Comparison of ENCODE assay signal across 20 cellular contexts in genomic region chr5:35773936-35774335, GRCh38.
A peak's percentile ranks its signal among the peaks of the same experiment; 100 is the strongest.
DNase-seq lines count a peak whose midpoint lies in the region; ATAC-seq, FAIRE-seq and TF ChIP-seq lines count a peak whose summit lies in the region.
"Had no signal": no experiment of that assay in that cellular context is flagged by ENCODE, and none has a peak within 500 bp of the region (broad histone marks: within the 10 kb centered on the region; RNA-seq: fewer than 3 reads in every experiment).

No MANE protein-coding gene starts in this region.

- BruUV-seq in Caco-2 (replicated peaks; lab: Mats Ljungman, UMichigan) = no TSS peak

- no peak overlapping the region for H2BK5ac ChIP-seq in mesenchymal stem cell (ENCODE audit: low read depth, low read length, poor library complexity, severe bottlenecking)

- no peak overlapping the region for H3K14ac ChIP-seq in mesenchymal stem cell (ENCODE audit: low read length in 2 of 2)

- no peak overlapping the region for H3K4me2 ChIP-seq in mesenchymal stem cell (ENCODE audit: low read length, poor library complexity, severe bottlenecking)
- H3K4me2 ChIP-seq: neural progenitor cell had no signal

- H2AK5ac ChIP-seq in mesenchymal stem cell (ENCODE audit: low read length, severe bottlenecking) = no peak overlapping the region

- peaks cover 54% of the 10 kb centered on the region for H3K4me1 Mint-ChIP-seq in activated T-cell treated with anti-CD3 and anti-CD28 coated beads, Interleukin-2, amount 50 U/mL, for 4 hours (ENCODE audit: low read depth)
- H3K4me1 Mint-ChIP-seq in activated naive CD8-positive, alpha-beta T cell treated with anti-CD3 and anti-CD28 coated beads for 36 hours = peaks cover 57% of the 10 kb centered on the region
- H3K4me1 Mint-ChIP-seq in Caco-2 (ENCODE audit: low read depth, unreplicated experiment) = no peaks in the 10 kb centered on the region
- H3K4me1 Mint-ChIP-seq: mesothelial cell of epicardium had no signal

- H3K23ac ChIP-seq in mesenchymal stem cell (ENCODE audit: low read length in 2 of 2) = no peak overlapping the region

- 85% methylated on average over 3 of the region's 5 CpGs for WGBS in mesenchymal stem cell

- H3K9me3 Mint-ChIP-seq in activated T-cell treated with anti-CD3 and anti-CD28 coated beads, Interleukin-2, amount 50 U/mL, for 4 hours = no peaks in the 10 kb centered on the region
- peaks cover 2% of the 10 kb centered on the region for H3K9me3 Mint-ChIP-seq in activated naive CD8-positive, alpha-beta T cell treated with anti-CD3 and anti-CD28 coated beads for 36 hours
- no peaks in the 10 kb centered on the region for H3K9me3 Mint-ChIP-seq in Caco-2 (ENCODE audit: unreplicated experiment)
- H3K9me3 Mint-ChIP-seq: mesothelial cell of epicardium, neural progenitor cell had no signal

- no peaks in the 10 kb centered on the region for H3K79me1 ChIP-seq in mesenchymal stem cell (replicated peaks; ENCODE audit: low read length, poor library complexity, severe bottlenecking)

- H3K4me1 ChIP-seq in mesenchymal stem cell (ENCODE audit: control insufficient read depth, insufficient read depth, low read depth, low read length) (no peaks in the 10 kb centered on the region), Caco-2 (no peaks in the 10 kb centered on the region)
- H3K4me1 ChIP-seq: transverse colon had no signal

- DNase-seq in activated T-cell treated with anti-CD3 and anti-CD28 coated beads, Interleukin-2, amount 50 U/mL, for 4 hours = no peak
- DNase-seq in activated T-cell treated with anti-CD3 and anti-CD28 coated beads for 4 hours (no peak), HTR-8/SVneo (ENCODE audit: insufficient read length, low spot score) (no peak), mesenchymal stem cell (peak; percentile 6), Caco-2 (no peak), NCI-H82 (lab: John Stamatoyannopoulos, UW) (no peak)
- no peak for DNase-seq in activated naive CD8-positive, alpha-beta T cell treated with anti-CD3 and anti-CD28 coated beads for 36 hours
- no peak for DNase-seq in stimulated activated naive CD4-positive, alpha-beta T cell (lab: John Stamatoyannopoulos, UW)
- DNase-seq: activated effector memory CD4-positive, alpha-beta T cell treated with Interleukin-2 at 50 U/mL for 16 hours; DMS 273 treated with DMSO at 0.1 percent for 48 hours; effector memory CD4-positive, alpha-beta T cell; glutamatergic neuron; islet precursor cell; NCI-H2029; NCI-H526 treated with DMSO at 0.1 percent for 48 hours; stimulated activated CD8-positive, alpha-beta memory T cell treated with anti-CD3 and anti-CD28 coated beads, Interleukin-4, amount 100 ng/mL, for 48 hours; SW 1271; transverse colon had no signal

- no peak overlapping the region for H3K18ac ChIP-seq in mesenchymal stem cell (ENCODE audit: low read depth in 1 of 2, low read length in 2 of 2)

- H3K36me3 ChIP-seq in mesenchymal stem cell (ENCODE audit: control insufficient read depth in 1 of 2, insufficient read depth in 2 of 2, low read depth in 1 of 2, low read length in 2 of 2) (no peaks in the 10 kb centered on the region), Caco-2 (ENCODE audit: control insufficient read depth, insufficient read depth, low read length) (no peaks in the 10 kb centered on the region)
- H3K36me3 ChIP-seq: neural progenitor cell, transverse colon had no signal

- peak; percentile 44 for FAIRE-seq in HTR-8/SVneo (lab: Jason Lieb, UNC)

- H3K27ac ChIP-seq in mesenchymal stem cell (ENCODE audit: low read length, poor library complexity, severe bottlenecking) = no peak overlapping the region
- H3K27ac ChIP-seq: neural progenitor cell, transverse colon had no signal

- no peak overlapping the region for H4K8ac ChIP-seq in mesenchymal stem cell (ENCODE audit: low read length)

- H3K4ac ChIP-seq in mesenchymal stem cell (ENCODE audit: low read depth in 1 of 2, low read length in 2 of 2) = no peak overlapping the region

- POLR2A ChIA-PET in Caco-2 (lab: Charles Lee) = no interaction called here

- CTCF ChIA-PET in Caco-2 (lab: Charles Lee) = no interaction called here

- no peak overlapping the region for H2AFZ ChIP-seq in mesenchymal stem cell (ENCODE audit: low read depth, low read length)
- H2AFZ ChIP-seq: neural progenitor cell had no signal

- H3K4me3 Mint-ChIP-seq in activated T-cell treated with anti-CD3 and anti-CD28 coated beads, Interleukin-2, amount 50 U/mL, for 4 hours = no peak overlapping the region
- H3K4me3 Mint-ChIP-seq in activated naive CD8-positive, alpha-beta T cell treated with anti-CD3 and anti-CD28 coated beads for 36 hours = no peak overlapping the region
- H3K4me3 Mint-ChIP-seq in Caco-2 (ENCODE audit: unreplicated experiment) = no peak overlapping the region
- H3K4me3 Mint-ChIP-seq: mesothelial cell of epicardium, neural progenitor cell had no signal

- no peak overlapping the region for H2BK15ac ChIP-seq in mesenchymal stem cell (ENCODE audit: low read depth, poor library complexity, severe bottlenecking)

- TF ChIP-seq CTCF in Caco-2 (IDR thresholded peaks at IDR 0.05; ENCODE audit: insufficient read depth in 1 of 2, low read depth in 1 of 2, low read length in 1 of 2, severe bottlenecking in 1 of 2, unreplicated experiment in 1 of 2) = no peak

- H3K27me3 Mint-ChIP-seq in activated T-cell treated with anti-CD3 and anti-CD28 coated beads, Interleukin-2, amount 50 U/mL, for 4 hours (ENCODE audit: low read depth) = no peaks in the 10 kb centered on the region
- no peaks in the 10 kb centered on the region for H3K27me3 Mint-ChIP-seq in activated naive CD8-positive, alpha-beta T cell treated with anti-CD3 and anti-CD28 coated beads for 36 hours
- H3K27me3 Mint-ChIP-seq in Caco-2 (ENCODE audit: insufficient read depth, unreplicated experiment) = peaks cover 14% of the 10 kb centered on the region

- H2BK120ac ChIP-seq in mesenchymal stem cell (ENCODE audit: low read depth, low read length) = no peak overlapping the region

- H3K36me3 Mint-ChIP-seq in activated T-cell treated with anti-CD3 and anti-CD28 coated beads, Interleukin-2, amount 50 U/mL, for 4 hours (ENCODE audit: insufficient read depth) = peaks cover 5% of the 10 kb centered on the region
- H3K36me3 Mint-ChIP-seq in activated naive CD8-positive, alpha-beta T cell treated with anti-CD3 and anti-CD28 coated beads for 36 hours = peaks cover 15% of the 10 kb centered on the region
- H3K36me3 Mint-ChIP-seq in Caco-2 (ENCODE audit: insufficient read depth, unreplicated experiment) = no peaks in the 10 kb centered on the region
- H3K36me3 Mint-ChIP-seq: mesothelial cell of epicardium, neural progenitor cell had no signal

- no peak overlapping the region for H4K91ac ChIP-seq in mesenchymal stem cell (ENCODE audit: low read length)

- peak overlapping the region; percentile 62 for H3K27ac Mint-ChIP-seq in activated naive CD8-positive, alpha-beta T cell treated with anti-CD3 and anti-CD28 coated beads for 36 hours
- H3K27ac Mint-ChIP-seq in Caco-2 (ENCODE audit: unreplicated experiment) = no peak overlapping the region
- H3K27ac Mint-ChIP-seq: mesothelial cell of epicardium, neural progenitor cell had no signal

- peak; percentile 88 to 90 for ATAC-seq in activated T-cell treated with anti-CD3 and anti-CD28 coated beads, Interleukin-2, amount 50 U/mL, for 4 hours

- no peak overlapping the region for H3K9ac ChIP-seq in mesenchymal stem cell (ENCODE audit: low read length)
- H3K9ac ChIP-seq: neural progenitor cell had no signal

- no peaks in the 10 kb centered on the region for H3K27me3 ChIP-seq in mesenchymal stem cell (ENCODE audit: control insufficient read depth in 1 of 2, insufficient read depth in 1 of 2, low read length in 2 of 2)
- H3K27me3 ChIP-seq in Caco-2 (replicated peaks; ENCODE audit: control insufficient read depth, insufficient read depth, low read length) = no peaks in the 10 kb centered on the region; the same call in 1 of the 2 replicates
- H3K27me3 ChIP-seq: transverse colon had no signal

- intact Hi-C loops in Caco-2 (cut with micrococcal nuclease; ENCODE audit: unreplicated experiment) = no loop called here

- no peaks in the 10 kb centered on the region for H3K9me3 ChIP-seq in mesenchymal stem cell (ENCODE audit: control insufficient read depth, low read length)
- H3K9me3 ChIP-seq in Caco-2 = no peaks in the 10 kb centered on the region
- H3K9me3 ChIP-seq: transverse colon had no signal

- no peak overlapping the region for H2BK12ac ChIP-seq in mesenchymal stem cell (ENCODE audit: low read length in 2 of 2)

- H3K4me3 ChIP-seq in mesenchymal stem cell (ENCODE audit: insufficient read depth in 1 of 2, low read depth in 1 of 2, low read length in 2 of 2) = no peak overlapping the region
- no peak overlapping the region for H3K4me3 ChIP-seq in Caco-2 (ENCODE audit: low read depth, low read length)
- H3K4me3 ChIP-seq: neural progenitor cell, transverse colon had no signal
